In the genomic region with DNA sequence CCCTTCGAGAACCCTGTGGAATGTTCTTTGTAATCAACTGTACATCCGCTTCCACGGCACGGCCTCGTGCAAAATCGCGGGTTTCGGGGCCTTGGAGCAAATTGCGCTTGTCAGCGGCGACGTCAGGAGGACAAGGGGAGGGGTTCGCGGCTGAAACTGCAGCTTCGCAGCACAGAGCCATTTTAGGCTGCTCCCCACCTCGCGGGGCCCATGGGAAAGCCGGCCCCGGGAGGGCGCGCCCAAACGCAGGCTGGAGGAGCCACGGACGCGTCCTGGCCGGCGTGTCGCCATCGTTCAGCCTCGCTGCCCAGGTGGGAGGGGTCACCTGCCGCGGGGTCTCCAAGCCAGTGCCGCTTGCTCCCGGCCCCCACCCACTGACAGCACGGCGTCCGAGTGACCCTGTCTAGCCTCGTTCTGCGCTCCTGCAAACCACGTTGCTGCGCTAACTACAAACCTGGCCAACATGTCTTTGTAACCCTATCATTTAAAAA, we compare ENCODE assay signal across 9 cellular contexts. TPM values are rescaled to one million over a fixed set of nuclear protein-coding genes. Genes with fewer than 3 reads are reported as not detected.
DNase-seq lines count a peak whose midpoint lies in the region; ATAC-seq and TF ChIP-seq lines count a peak whose summit lies in the region.
"Had no signal": no experiment of that assay in that cellular context is flagged by ENCODE, and none has a peak within 500 bp of the region (broad histone marks: within the 10 kb centered on the region; RNA-seq: fewer than 3 reads in every experiment).

No MANE protein-coding gene starts in this region.

- 0 to 2% (median 1%) methylated on average over 27 to 41 of the region's 41 CpGs for WGBS in ovary, 3 donors

- no peak overlapping the region for H3K27ac Mint-ChIP-seq in activated T-helper 2 cell treated with anti-CD3 and anti-CD28 coated beads, Interferon-gamma antibody, Interleukin-2, Interleukin-4, amounts not matched to agents 10 μg/mL and 5 μg/mL and 100 μg/mL, durations not matched to agents 14 hours and 24 hours and 36 hours
- no peak overlapping the region for H3K27ac Mint-ChIP-seq in glutamatergic neuron (ENCODE audit: unreplicated experiment)

- H3K27ac ChIP-seq in ovary: peak overlapping the region; percentile 83 to 90

- H3K9me3 Mint-ChIP-seq in activated T-helper 2 cell treated with anti-CD3 and anti-CD28 coated beads, Interferon-gamma antibody, Interleukin-2, Interleukin-4, amounts not matched to agents 10 μg/mL and 5 μg/mL and 100 μg/mL, durations not matched to agents 14 hours and 24 hours and 36 hours: no peaks in the 10 kb centered on the region
- H3K9me3 Mint-ChIP-seq in glutamatergic neuron (ENCODE audit: unreplicated experiment): peaks cover 17% of the 10 kb centered on the region

- H3K27me3 ChIP-seq in GM06990 (replicated peaks; ENCODE audit: control insufficient read depth, insufficient read depth, low read length) (no peaks in the 10 kb centered on the region; the same call in 1 of the 2 replicates), ovary (no peaks in the 10 kb centered on the region)

- TF ChIP-seq CTCF in GM06990 (IDR thresholded peaks at IDR 0.05; ENCODE audit: insufficient read depth, low read length, poor library complexity, severe bottlenecking) (no peak), glutamatergic neuron (IDR thresholded peaks at IDR 0.05; ENCODE audit: partially characterized antibody, unreplicated experiment) (no peak), ovary (IDR thresholded peaks at IDR 0.05) (no peak)

- H3K4me3 Mint-ChIP-seq in activated T-helper 2 cell treated with anti-CD3 and anti-CD28 coated beads, Interferon-gamma antibody, Interleukin-2, Interleukin-4, amounts not matched to agents 10 μg/mL and 5 μg/mL and 100 μg/mL, durations not matched to agents 14 hours and 24 hours and 36 hours (ENCODE audit: low read depth): peak overlapping the region; percentile 97
- H3K4me3 Mint-ChIP-seq in glutamatergic neuron (ENCODE audit: unreplicated experiment): peak overlapping the region; percentile 88

- H3K4me1 Mint-ChIP-seq in activated T-helper 2 cell treated with anti-CD3 and anti-CD28 coated beads, Interferon-gamma antibody, Interleukin-2, Interleukin-4, amounts not matched to agents 10 μg/mL and 5 μg/mL and 100 μg/mL, durations not matched to agents 14 hours and 24 hours and 36 hours (ENCODE audit: low read depth): peaks cover 45% of the 10 kb centered on the region
- H3K4me1 Mint-ChIP-seq in glutamatergic neuron (ENCODE audit: low read depth, unreplicated experiment): peaks cover 9% of the 10 kb centered on the region

- no peaks in the 10 kb centered on the region for H3K9me3 ChIP-seq in ovary

- DNase-seq in GM06990 (ENCODE audit: extremely low read depth, insufficient read length) (peak; percentile 77), glutamatergic neuron (peak; percentile 48), ovary (peak; percentile 65 to 77 (median 72)), HK-2 (ENCODE audit: unreplicated experiment) (no peak), NCI-H2081 treated with DMSO at 0.1 percent for 48 hours (lab: John Stamatoyannopoulos, UW) (no peak)
- peak; percentile 20 for DNase-seq in activated T-helper 2 cell treated with anti-CD3 and anti-CD28 coated beads, Interferon-gamma antibody, Interleukin-2, Interleukin-4, amounts not matched to agents 10 μg/mL and 5 μg/mL and 100 μg/mL, durations not matched to agents 14 hours and 24 hours and 36 hours (ENCODE audit: low spot score)

- H3K36me3 ChIP-seq in GM06990 (ENCODE audit: control insufficient read depth, insufficient read depth, low read length) (no peaks in the 10 kb centered on the region), ovary (no peaks in the 10 kb centered on the region)

- H3K4me3 ChIP-seq in GM06990 (replicated peaks; ENCODE audit: low read depth, low read length) (peak overlapping the region; percentile 66), ovary (peak overlapping the region; percentile 57)

- H3K4me1 ChIP-seq in ovary (ENCODE audit: insufficient read depth): peaks cover 20% of the 10 kb centered on the region

- peaks cover 23% of the 10 kb centered on the region for H3K36me3 Mint-ChIP-seq in activated T-helper 2 cell treated with anti-CD3 and anti-CD28 coated beads, Interferon-gamma antibody, Interleukin-2, Interleukin-4, amounts not matched to agents 10 μg/mL and 5 μg/mL and 100 μg/mL, durations not matched to agents 14 hours and 24 hours and 36 hours (ENCODE audit: low read depth)
- H3K36me3 Mint-ChIP-seq in glutamatergic neuron (ENCODE audit: unreplicated experiment): no peaks in the 10 kb centered on the region

- H3K27me3 Mint-ChIP-seq in activated T-helper 2 cell treated with anti-CD3 and anti-CD28 coated beads, Interferon-gamma antibody, Interleukin-2, Interleukin-4, amounts not matched to agents 10 μg/mL and 5 μg/mL and 100 μg/mL, durations not matched to agents 14 hours and 24 hours and 36 hours (ENCODE audit: low read depth): peaks cover 8% of the 10 kb centered on the region
- H3K27me3 Mint-ChIP-seq in glutamatergic neuron (ENCODE audit: unreplicated experiment): peaks cover 17% of the 10 kb centered on the region

- no peak for TF ChIP-seq EP300 in ovary (IDR thresholded peaks at IDR 0.05)

- intact Hi-C loops in activated T-helper 2 cell treated with anti-CD3 and anti-CD28 coated beads, Interferon-gamma antibody, Interleukin-2, Interleukin-4, amounts not matched to agents 10 μg/mL and 5 μg/mL and 100 μg/mL, durations not matched to agents 14 hours and 24 hours and 36 hours (cut with micrococcal nuclease): loop anchor here (2.0 to 10.0 kb wide), 2 partner anchors 487 to 1723 kb away; a partner anchor contains a TSS
- intact Hi-C loops in ovary (cut with DNase I): loop anchor here (5.0 to 10.0 kb wide), 4 partner anchors 73 to 493 kb away; no protein-coding TSS in a partner anchor

- no peak for TF ChIP-seq POLR2A in ovary (IDR thresholded peaks at IDR 0.05)

- ATAC-seq in HG03442 (IDR thresholded peaks at IDR 0.05; ENCODE audit: unreplicated experiment) (peak; percentile 20), GM18861 (IDR thresholded peaks at IDR 0.05; ENCODE audit: unreplicated experiment) (no peak)
- ATAC-seq: HCT116 had no signal

RNA-seq across cellular contexts. Expression of a gene that starts 2.8 kb away (rescaled TPM):
- 27.6 and 27.7 TPM in 2 replicates for total RNA-seq in activated T-helper 2 cell treated with anti-CD3 and anti-CD28 coated beads, Interferon-gamma antibody, Interleukin-2, Interleukin-4, amounts not matched to agents 10 μg/mL and 5 μg/mL and 100 μg/mL, durations not matched to agents 14 hours and 24 hours and 36 hours
- total RNA-seq in glutamatergic neuron (ENCODE audit: unreplicated experiment) (9.1 TPM), ovary (10 to 100 TPM; 11.2 to 28.1 (median 22.3) TPM)
- 1 to 10 TPM; 5.0 to 8.5 TPM for polyA plus RNA-seq in ovary

Comparison
In these comparisons a context has a peak if more than half of its experiments do, and no peak if none do; other contexts are left out.
1. DNase-seq: peak in GM06990 (single experiment), activated T-helper 2 cell treated with anti-CD3 and anti-CD28 coated beads, Interferon-gamma antibody, Interleukin-2, Interleukin-4, amounts not matched to agents 10 μg/mL and 5 μg/mL and 100 μg/mL, durations not matched to agents 14 hours and 24 hours and 36 hours (single experiment), glutamatergic neuron (single experiment) and ovary (5 of 5); none in HK-2 (single experiment) and NCI-H2081 treated with DMSO at 0.1 percent for 48 hours (single experiment).